1 cellular context compared by ENCODE assay signal in genomic region chr14:72549026-72549425, GRCh38.
TF ChIP-seq lines count a peak whose summit lies in the region.

No MANE protein-coding gene starts in this region.

TF ChIP-seq in IMR-90, 13 proteins besides CTCF, POLR2A, EP300 and RAD21 (continued from another document):
- no peak for TF ChIP-seq USF2 (IDR thresholded peaks at IDR 0.05; ENCODE audit: low read depth, low read length)
- no peak for TF ChIP-seq MAFK (IDR thresholded peaks at IDR 0.05; ENCODE audit: low read depth, low read length)
- TF ChIP-seq CEBPB (IDR thresholded peaks at IDR 0.05; ENCODE audit: low read depth, low read length): no peak
- no peak for TF ChIP-seq MXI1 (IDR thresholded peaks at IDR 0.05; ENCODE audit: borderline replicate concordance, low read depth, low read length)
- no peak for TF ChIP-seq FOS (IDR thresholded peaks at IDR 0.05; ENCODE audit: low read depth, low read length)
- no peak for TF ChIP-seq MAZ (IDR thresholded peaks at IDR 0.05; ENCODE audit: borderline replicate concordance, low read depth, low read length)
